In genomic region chr7:66118603-66119002, GRCh38 we compare ENCODE assay signal across 15 cellular contexts. TPM values are rescaled to one million over a fixed set of nuclear protein-coding genes. Genes with fewer than 3 reads are reported as not detected.
DNase-seq lines count a peak whose midpoint lies in the region; ATAC-seq and TF ChIP-seq lines count a peak whose summit lies in the region.
"Had no signal": no experiment of that assay in that cellular context is flagged by ENCODE, and none has a peak within 500 bp of the region (broad histone marks: within the 10 kb centered on the region; RNA-seq: fewer than 3 reads in every experiment).

No MANE protein-coding gene starts in this region.

- intact Hi-C loops in left ventricle myocardium inferior (cut with micrococcal nuclease) (no loop called here), Right ventricle myocardium superior (cut with DNase I) (no loop called here), PC-3 (cut with micrococcal nuclease) (loop anchor here (5.0 to 10.0 kb wide), 3 partner anchors 86 to 296 kb away; no protein-coding TSS in a partner anchor), esophagus squamous epithelium (cut with DNase I) (no loop called here)

- TF ChIP-seq CTCF in left ventricle myocardium inferior (IDR thresholded peaks at IDR 0.05; ENCODE audit: borderline replicate concordance) (no peak), PC-3 (conservative IDR thresholded peaks at IDR 0.05; ENCODE audit: low read depth, low read length) (no peak), esophagus squamous epithelium (IDR thresholded peaks at IDR 0.05) (no peak)

- CTCF ChIA-PET in PC-3 (lab: Charles Lee): interaction anchor here (0.9 kb wide), 1 partner anchor 30 kb away, joined by 3 read pairs; no protein-coding TSS in a partner anchor

- H3K27me3 ChIP-seq in left ventricle myocardium inferior (ENCODE audit: low read depth): no peaks in the 10 kb centered on the region
- H3K27me3 ChIP-seq in PC-3 (ENCODE audit: low read length): no peaks in the 10 kb centered on the region
- H3K27me3 ChIP-seq in esophagus squamous epithelium: no peaks in the 10 kb centered on the region

- H3K9me3 ChIP-seq in left ventricle myocardium inferior (replicated peaks) (no peaks in the 10 kb centered on the region), PC-3 (ENCODE audit: low read length) (no peaks in the 10 kb centered on the region), esophagus squamous epithelium (no peaks in the 10 kb centered on the region)
- H3K9me3 ChIP-seq: prostate gland had no signal

- 40 to 42% methylated on average over 3 of the region's 3 CpGs for WGBS in esophagus squamous epithelium, 2 donors

- peak overlapping the region; percentile 48 for H3K27ac ChIP-seq in left ventricle myocardium inferior (replicated peaks)
- peak overlapping the region; percentile 26; the same call in 1 of the 2 replicates for H3K27ac ChIP-seq in PC-3 (ENCODE audit: low read length)
- peak overlapping the region; percentile 28 to 69 (median 58) for H3K27ac ChIP-seq in esophagus squamous epithelium
- peak overlapping the region; percentile 61 for H3K27ac ChIP-seq in substantia nigra (ENCODE audit: low read depth, low read length, poor library complexity, severe bottlenecking)
- H3K27ac ChIP-seq: KMS-11, prostate gland had no signal

- BruUV-seq in PC-3 (replicated peaks; lab: Mats Ljungman, UMichigan): no TSS peak

- H3K36me3 ChIP-seq in left ventricle myocardium inferior (peaks cover 7% of the 10 kb centered on the region), PC-3 (ENCODE audit: low read depth, low read length) (0 out of 2 replicates have a peak, but pooled peaks cover 2% of the 10 kb centered on the region), esophagus squamous epithelium (peaks cover 0 to 13% (median 0%) of the 10 kb centered on the region in 3 donors)
- H3K36me3 ChIP-seq: prostate gland had no signal

- no peaks in the 10 kb centered on the region for H3K9me2 ChIP-seq in PC-3 (replicated peaks; ENCODE audit: low read length)

- H3K4me2 ChIP-seq in PC-3 (ENCODE audit: low read length): peak overlapping the region; percentile 59

- H3K4me3 ChIP-seq in left ventricle myocardium inferior (no peak overlapping the region), PC-3 (ENCODE audit: low read length) (peak overlapping the region; percentile 24; the same call in 1 of the 2 replicates), esophagus squamous epithelium (no peak overlapping the region)
- H3K4me3 ChIP-seq: prostate gland had no signal

- H2AFZ ChIP-seq in PC-3 (ENCODE audit: low read length): no peak overlapping the region

- DNase-seq in left ventricle myocardium inferior (no peak), Right ventricle myocardium superior (no peak), PC-3 (peak; percentile 82), esophagus squamous epithelium (lab: John Stamatoyannopoulos, UW) (no peak), substantia nigra (lab: John Stamatoyannopoulos, UW) (no peak), NCI-H1105 (lab: John Stamatoyannopoulos, UW) (no peak)
- DNase-seq: activated CD4-positive, alpha-beta T cell treated with anti-CD3 and anti-CD28 coated beads, Interleukin-2, amount 50 U/mL, for 4 hours; hippocampal formation; NCI-H1436 treated with DMSO at 0.1 percent for 48 hours; NCI-H226; SHP77 treated with DMSO at 0.1 percent for 48 hours had no signal

- H3K9ac ChIP-seq in PC-3 (ENCODE audit: low read length): 0 out of 2 replicates have a peak overlapping the region, but pooled peaks have one; percentile 8
- H3K9ac ChIP-seq: KMS-11 had no signal

- H3F3A ChIP-seq in PC-3 (ENCODE audit: low read length, unreplicated experiment): no peaks in the 10 kb centered on the region

- POLR2A ChIA-PET in PC-3 (lab: Charles Lee; ENCODE audit: unreplicated experiment): no interaction called here

- H4K20me1 ChIP-seq in PC-3 (ENCODE audit: low read length): peaks cover 36% of the 10 kb centered on the region

- peaks cover 96% of the 10 kb centered on the region for H3K79me2 ChIP-seq in PC-3 (ENCODE audit: low read length)

- no peak for TF ChIP-seq POLR2A in esophagus squamous epithelium (IDR thresholded peaks at IDR 0.05)

- ATAC-seq in Right ventricle myocardium superior (ENCODE audit: poor library complexity) (no peak), PC-3 (peak; percentile 56), GM19397 (IDR thresholded peaks at IDR 0.05; ENCODE audit: unreplicated experiment) (no peak), GM18868 (IDR thresholded peaks at IDR 0.05; ENCODE audit: unreplicated experiment) (no peak)

- H3K4me1 ChIP-seq in left ventricle myocardium inferior (peaks cover 82% of the 10 kb centered on the region), PC-3 (ENCODE audit: insufficient read depth, low read length) (peaks cover 33% of the 10 kb centered on the region), esophagus squamous epithelium (peaks cover 32 to 88% (median 58%) of the 10 kb centered on the region in 3 donors)

RNA-seq across cellular contexts. Expression of gene CRCP, which starts 4.0 kb away (rescaled TPM):
- 23.2 TPM for total RNA-seq in left ventricle myocardium inferior
- total RNA-seq in Right ventricle myocardium superior: 22.3 TPM
- 36.4 and 41.6 TPM in 2 replicates for total RNA-seq in PC-3 (2014; rRNA removed)
- total RNA-seq in esophagus squamous epithelium: 10 to 100 TPM; 18.7 to 50.4 (median 45.7) TPM

RNA-seq across cellular contexts. Expression of gene ASL, which starts 43.0 kb away (rescaled TPM):
- total RNA-seq in left ventricle myocardium inferior (8.5 TPM), Right ventricle myocardium superior (8.8 TPM), PC-3 (2014; rRNA removed) (55.9 and 69.0 TPM in 2 replicates), esophagus squamous epithelium (10 to 100 TPM; 32.3 to 40.7 (median 37.7) TPM)
